ENCODE assay signal across 30 cellular contexts in genomic region chr16:8278181-8278580, GRCh38.
"Had no signal": no experiment of that assay in that cellular context is flagged by ENCODE, and none has a peak within 500 bp of the region (broad histone marks: within the 10 kb centered on the region; RNA-seq: fewer than 3 reads in every experiment).

No MANE protein-coding gene starts in this region.

- H3K4me3 Mint-ChIP-seq: activated CD4-positive, alpha-beta memory T cell treated with anti-CD3 and anti-CD28 coated beads for 36 hours; activated CD4-positive, alpha-beta T cell treated with anti-CD3 and anti-CD28 coated beads for 36 hours; activated CD4-positive, alpha-beta T cell treated with anti-CD3 and anti-CD28 coated beads, Interleukin-2, amount 10 ng/mL, durations not matched to agents 24 days and 14 days; activated CD8-positive, alpha-beta memory T cell treated with anti-CD3 and anti-CD28 coated beads, Interleukin-2, amount 10 ng/mL, durations not matched to agents 7 days and 5 days; activated CD8-positive, alpha-beta T cell treated with anti-CD3 and anti-CD28 coated beads, Interleukin-2, amount 10 ng/mL, durations not matched to agents 7 days and 5 days; activated naive CD4-positive, alpha-beta T cell treated with anti-CD3 and anti-CD28 coated beads for 36 hours; activated naive CD4-positive, alpha-beta T cell treated with anti-CD3 and anti-CD28 coated beads, Interleukin-2, amount 50 U/mL, for 24 hours; activated naive CD8-positive, alpha-beta T cell treated with anti-CD3 and anti-CD28 coated beads for 36 hours; activated naive CD8-positive, alpha-beta T cell treated with anti-CD3 and anti-CD28 coated beads, Interleukin-2, amount 50 U/mL, for 24 hours; activated T-helper 1 cell treated with anti-CD3 and anti-CD28 coated beads, Interleukin-12 subunit alpha, Interleukin-12 subunit beta, Interleukin-2, Interleukin-4 antibody, amounts not matched to agents 30 ng/mL and 10 ng/mL and 1 ng/mL, durations not matched to agents 14 hours and 24 hours and 36 hours; T-helper 17 cell; T-helper 2 cell treated with Interferon-gamma antibody and Interleukin-4, amounts not matched to agents 5 μg/mL and 100 μg/mL, for 36 hours had no signal

- H3K9me3 ChIP-seq: adrenal gland, colonic mucosa had no signal

- H3K27ac ChIP-seq: adrenal gland, brain microvascular endothelial cell, colonic mucosa had no signal

- DNase-seq: activated CD4-positive, alpha-beta memory T cell treated with anti-CD3 and anti-CD28 coated beads for 36 hours; activated CD4-positive, alpha-beta T cell treated with anti-CD3 and anti-CD28 coated beads for 36 hours; activated CD4-positive, alpha-beta T cell treated with anti-CD3 and anti-CD28 coated beads, Interleukin-2, amount 10 ng/mL, durations not matched to agents 24 days and 14 days; activated CD4-positive, CD25-positive, alpha-beta regulatory T cell; activated CD4-positive, CD25-positive, alpha-beta regulatory T cell treated with anti-CD3 and anti-CD28 coated beads, Interleukin-2, amount 50 U/mL, for 72 hours; activated CD8-positive, alpha-beta memory T cell treated with anti-CD3 and anti-CD28 coated beads, Interleukin-2, amount 10 ng/mL, durations not matched to agents 7 days and 5 days; activated CD8-positive, alpha-beta memory T cell treated with anti-CD3 and anti-CD28 coated beads, Interleukin-2, amount 50 U/mL, for 4 hours; activated CD8-positive, alpha-beta T cell treated with anti-CD3 and anti-CD28 coated beads, Interleukin-2, amount 10 ng/mL, durations not matched to agents 7 days and 5 days; activated effector memory CD4-positive, alpha-beta T cell treated with anti-CD3 and anti-CD28 coated beads, Interleukin-2, amount 50 U/mL, for 16 hours; activated naive CD4-positive, alpha-beta T cell treated with anti-CD3 and anti-CD28 coated beads for 36 hours; activated naive CD8-positive, alpha-beta T cell treated with anti-CD3 and anti-CD28 coated beads for 36 hours; activated naive CD8-positive, alpha-beta T cell treated with anti-CD3 and anti-CD28 coated beads, Interleukin-2, amount 50 U/mL, for 24 hours; activated T-cell treated with anti-CD3 and anti-CD28 coated beads, Interleukin-2, amount 50 U/mL, for 1 hour; activated T-cell treated with anti-CD3 and anti-CD28 coated beads, Interleukin-2, amount 50 U/mL, for 48 hours; adrenal gland; amygdala; aorta; brain microvascular endothelial cell; colonic mucosa; effector CD8-positive, alpha-beta T cell; foreskin fibroblast; hippocampal formation; T-helper 17 cell; T1000 had no signal

- H3K27ac Mint-ChIP-seq: activated CD4-positive, alpha-beta memory T cell treated with anti-CD3 and anti-CD28 coated beads for 36 hours; activated CD4-positive, alpha-beta T cell treated with anti-CD3 and anti-CD28 coated beads for 36 hours; activated CD4-positive, alpha-beta T cell treated with anti-CD3 and anti-CD28 coated beads, Interleukin-2, amount 10 ng/mL, durations not matched to agents 24 days and 14 days; activated CD8-positive, alpha-beta memory T cell treated with anti-CD3 and anti-CD28 coated beads, Interleukin-2, amount 10 ng/mL, durations not matched to agents 7 days and 5 days; activated CD8-positive, alpha-beta T cell treated with anti-CD3 and anti-CD28 coated beads, Interleukin-2, amount 10 ng/mL, durations not matched to agents 7 days and 5 days; activated naive CD4-positive, alpha-beta T cell treated with anti-CD3 and anti-CD28 coated beads for 36 hours; activated naive CD4-positive, alpha-beta T cell treated with anti-CD3 and anti-CD28 coated beads, Interleukin-2, amount 50 U/mL, for 24 hours; activated naive CD8-positive, alpha-beta T cell treated with anti-CD3 and anti-CD28 coated beads for 36 hours; activated naive CD8-positive, alpha-beta T cell treated with anti-CD3 and anti-CD28 coated beads, Interleukin-2, amount 50 U/mL, for 24 hours; activated T-helper 1 cell treated with anti-CD3 and anti-CD28 coated beads, Interleukin-12 subunit alpha, Interleukin-12 subunit beta, Interleukin-2, Interleukin-4 antibody, amounts not matched to agents 30 ng/mL and 10 ng/mL and 1 ng/mL, durations not matched to agents 14 hours and 24 hours and 36 hours; activated T-helper 2 cell treated with anti-CD3 and anti-CD28 coated beads, Interferon-gamma antibody, Interleukin-2, Interleukin-4, amounts not matched to agents 10 μg/mL and 5 μg/mL and 100 μg/mL, durations not matched to agents 14 hours and 24 hours and 36 hours; T-helper 17 cell; T-helper 2 cell treated with Interferon-gamma antibody and Interleukin-4, amounts not matched to agents 5 μg/mL and 100 μg/mL, for 36 hours had no signal

- H3K4me1 ChIP-seq: adrenal gland, colonic mucosa had no signal

- H3K36me3 ChIP-seq: adrenal gland, brain microvascular endothelial cell, colonic mucosa had no signal

- H3K27me3 Mint-ChIP-seq: activated CD4-positive, alpha-beta memory T cell treated with anti-CD3 and anti-CD28 coated beads for 36 hours; activated CD4-positive, alpha-beta T cell treated with anti-CD3 and anti-CD28 coated beads, Interleukin-2, amount 10 ng/mL, durations not matched to agents 24 days and 14 days; activated CD8-positive, alpha-beta memory T cell treated with anti-CD3 and anti-CD28 coated beads, Interleukin-2, amount 10 ng/mL, durations not matched to agents 7 days and 5 days; activated naive CD8-positive, alpha-beta T cell treated with anti-CD3 and anti-CD28 coated beads, Interleukin-2, amount 50 U/mL, for 24 hours; T-helper 17 cell had no signal

- FAIRE-seq: frontal cortex had no signal

- H3K27me3 ChIP-seq: adrenal gland, brain microvascular endothelial cell, colonic mucosa had no signal

- H3K9me3 Mint-ChIP-seq: activated CD4-positive, alpha-beta memory T cell treated with anti-CD3 and anti-CD28 coated beads for 36 hours; activated naive CD8-positive, alpha-beta T cell treated with anti-CD3 and anti-CD28 coated beads for 36 hours had no signal

- H3K4me3 ChIP-seq: adrenal gland, colonic mucosa had no signal

- ATAC-seq: activated CD4-positive, alpha-beta T cell treated with anti-CD3 and anti-CD28 coated beads for 36 hours; activated CD8-positive, alpha-beta memory T cell treated with anti-CD3 and anti-CD28 coated beads, Interleukin-2, amount 10 ng/mL, durations not matched to agents 7 days and 5 days; activated CD8-positive, alpha-beta T cell treated with anti-CD3 and anti-CD28 coated beads, Interleukin-2, amount 10 ng/mL, durations not matched to agents 7 days and 5 days; activated naive CD8-positive, alpha-beta T cell treated with anti-CD3 and anti-CD28 coated beads, Interleukin-2, amount 50 U/mL, for 24 hours; esophagus mucosa; T-helper 17 cell had no signal

- H3K36me3 Mint-ChIP-seq: activated CD4-positive, alpha-beta memory T cell treated with anti-CD3 and anti-CD28 coated beads for 36 hours; activated CD8-positive, alpha-beta memory T cell treated with anti-CD3 and anti-CD28 coated beads, Interleukin-2, amount 10 ng/mL, durations not matched to agents 7 days and 5 days; activated naive CD4-positive, alpha-beta T cell treated with anti-CD3 and anti-CD28 coated beads, Interleukin-2, amount 50 U/mL, for 24 hours; activated naive CD8-positive, alpha-beta T cell treated with anti-CD3 and anti-CD28 coated beads for 36 hours had no signal

- H3K4me1 Mint-ChIP-seq: activated CD4-positive, alpha-beta T cell treated with anti-CD3 and anti-CD28 coated beads for 36 hours; activated CD4-positive, alpha-beta T cell treated with anti-CD3 and anti-CD28 coated beads, Interleukin-2, amount 10 ng/mL, durations not matched to agents 24 days and 14 days; activated CD8-positive, alpha-beta memory T cell treated with anti-CD3 and anti-CD28 coated beads, Interleukin-2, amount 10 ng/mL, durations not matched to agents 7 days and 5 days; activated naive CD4-positive, alpha-beta T cell treated with anti-CD3 and anti-CD28 coated beads, Interleukin-2, amount 50 U/mL, for 24 hours; activated naive CD8-positive, alpha-beta T cell treated with anti-CD3 and anti-CD28 coated beads for 36 hours; activated naive CD8-positive, alpha-beta T cell treated with anti-CD3 and anti-CD28 coated beads, Interleukin-2, amount 50 U/mL, for 24 hours; T-helper 17 cell had no signal
